ENCODE assay signal across 8 cellular contexts in genomic region chr9:103789686-103790085, GRCh38.
DNase-seq lines count a peak whose midpoint lies in the region; ATAC-seq, FAIRE-seq and TF ChIP-seq lines count a peak whose summit lies in the region.

No MANE protein-coding gene starts in this region.

- peak; percentile 35 for ATAC-seq in stimulated activated naive CD8-positive, alpha-beta T cell treated with anti-CD3 and anti-CD28 coated beads, Interleukin-15, amount 100 ng/mL, for 72 hours
- no peak for ATAC-seq in stimulated activated naive CD8-positive, alpha-beta T cell treated with anti-CD3 and anti-CD28 coated beads, Interleukin-15, Interleukin-2, amounts not matched to agents 100 U/mL and 50 U/mL, for 24 hours
- ATAC-seq in HG02938 (IDR thresholded peaks at IDR 0.05; ENCODE audit: unreplicated experiment) = peak; percentile 97
- no peak for ATAC-seq in stimulated activated memory B cell treated with anti-CD40 and anti-IgM and Interleukin-4, amounts not matched to agents 10 μg/mL and 1 μg/mL and 100 μg/mL, for 72 hours

- TF ChIP-seq CTCF in mesothelial cell of epicardium (IDR thresholded peaks at IDR 0.05; ENCODE audit: unreplicated experiment) = peak; percentile 48

- no peaks in the 10 kb centered on the region for H3K27me3 Mint-ChIP-seq in stimulated activated naive CD8-positive, alpha-beta T cell treated with anti-CD3 and anti-CD28 coated beads, Interleukin-15, amount 100 ng/mL, for 72 hours
- H3K27me3 Mint-ChIP-seq in mesothelial cell of epicardium (ENCODE audit: low read depth) = peaks cover 1% of the 10 kb centered on the region
- H3K27me3 Mint-ChIP-seq in stimulated activated memory B cell treated with anti-CD40 and anti-IgM and Interleukin-4, amounts not matched to agents 10 μg/mL and 1 μg/mL and 100 μg/mL, for 72 hours = no peaks in the 10 kb centered on the region

- peak; percentile 51 for FAIRE-seq in RCC 7860 (lab: Jason Lieb, UNC)

- DNase-seq in stimulated activated naive CD8-positive, alpha-beta T cell treated with anti-CD3 and anti-CD28 coated beads, Interleukin-15, amount 100 ng/mL, for 72 hours = no peak
- no peak for DNase-seq in stimulated activated naive CD8-positive, alpha-beta T cell treated with anti-CD3 and anti-CD28 coated beads, Interleukin-15, Interleukin-2, amounts not matched to agents 100 U/mL and 50 U/mL, for 24 hours
- DNase-seq in RCC 7860 (ENCODE audit: low spot score) (peak; percentile 39), mesothelial cell of epicardium (ENCODE audit: low spot score in 2 of 2, unreplicated experiment in 2 of 2) (no peak), posterior vena cava (ENCODE audit: low spot score) (no peak), NCI-H2196 (lab: John Stamatoyannopoulos, UW; ENCODE audit: unreplicated experiment) (no peak)

- H3K9me3 Mint-ChIP-seq in stimulated activated naive CD8-positive, alpha-beta T cell treated with anti-CD3 and anti-CD28 coated beads, Interleukin-15, amount 100 ng/mL, for 72 hours = peaks cover 0 to 4% of the 10 kb centered on the region in 2 donors
- H3K9me3 Mint-ChIP-seq in mesothelial cell of epicardium = peaks cover 6% of the 10 kb centered on the region
- peaks cover 5% of the 10 kb centered on the region for H3K9me3 Mint-ChIP-seq in stimulated activated memory B cell treated with anti-CD40 and anti-IgM and Interleukin-4, amounts not matched to agents 10 μg/mL and 1 μg/mL and 100 μg/mL, for 72 hours

- no peaks in the 10 kb centered on the region for H3K36me3 Mint-ChIP-seq in mesothelial cell of epicardium
- H3K36me3 Mint-ChIP-seq in stimulated activated memory B cell treated with anti-CD40 and anti-IgM and Interleukin-4, amounts not matched to agents 10 μg/mL and 1 μg/mL and 100 μg/mL, for 72 hours = no peaks in the 10 kb centered on the region

- peaks cover 6% of the 10 kb centered on the region for H3K4me1 Mint-ChIP-seq in stimulated activated naive CD8-positive, alpha-beta T cell treated with anti-CD3 and anti-CD28 coated beads, Interleukin-15, amount 100 ng/mL, for 72 hours
- H3K4me1 Mint-ChIP-seq in mesothelial cell of epicardium = peaks cover 2% of the 10 kb centered on the region
- H3K4me1 Mint-ChIP-seq in stimulated activated memory B cell treated with anti-CD40 and anti-IgM and Interleukin-4, amounts not matched to agents 10 μg/mL and 1 μg/mL and 100 μg/mL, for 72 hours = no peaks in the 10 kb centered on the region

- H3K27ac Mint-ChIP-seq in stimulated activated naive CD8-positive, alpha-beta T cell treated with anti-CD3 and anti-CD28 coated beads, Interleukin-15, amount 100 ng/mL, for 72 hours = no peak overlapping the region
- no peak overlapping the region for H3K27ac Mint-ChIP-seq in mesothelial cell of epicardium
- no peak overlapping the region for H3K27ac Mint-ChIP-seq in stimulated activated memory B cell treated with anti-CD40 and anti-IgM and Interleukin-4, amounts not matched to agents 10 μg/mL and 1 μg/mL and 100 μg/mL, for 72 hours

- H3K4me3 Mint-ChIP-seq in stimulated activated naive CD8-positive, alpha-beta T cell treated with anti-CD3 and anti-CD28 coated beads, Interleukin-15, amount 100 ng/mL, for 72 hours = no peak overlapping the region
- no peak overlapping the region for H3K4me3 Mint-ChIP-seq in mesothelial cell of epicardium
- no peak overlapping the region for H3K4me3 Mint-ChIP-seq in stimulated activated memory B cell treated with anti-CD40 and anti-IgM and Interleukin-4, amounts not matched to agents 10 μg/mL and 1 μg/mL and 100 μg/mL, for 72 hours

- intact Hi-C loops in posterior vena cava (cut with DNase I) = loop anchor here in 1 of 2 donors (5.0 kb wide), 1 partner anchor 578 kb away; no protein-coding TSS in a partner anchor

Comparison
In these comparisons a context has a peak if more than half of its experiments do, and no peak if none do; other contexts are left out.
1. ATAC-seq: peak in stimulated activated naive CD8-positive, alpha-beta T cell treated with anti-CD3 and anti-CD28 coated beads, Interleukin-15, amount 100 ng/mL, for 72 hours (single experiment) and HG02938 (single experiment); none in stimulated activated naive CD8-positive, alpha-beta T cell treated with anti-CD3 and anti-CD28 coated beads, Interleukin-15, Interleukin-2, amounts not matched to agents 100 U/mL and 50 U/mL, for 24 hours (single experiment) and stimulated activated memory B cell treated with anti-CD40 and anti-IgM and Interleukin-4, amounts not matched to agents 10 μg/mL and 1 μg/mL and 100 μg/mL, for 72 hours (single experiment).